Comparison of ENCODE assay signal across 8 cellular contexts in genomic region chr15:99565281-99566156, GRCh38. TPM values are rescaled to one million over a fixed set of nuclear protein-coding genes. Genes with fewer than 3 reads are reported as not detected.
A peak's percentile ranks its signal among the peaks of the same experiment; 100 is the strongest.
DNase-seq lines count a peak whose midpoint lies in the region; ATAC-seq and TF ChIP-seq lines count a peak whose summit lies in the region.

Gene MEF2A (plus strand): TSS chr15:99565984. CDS start chr15:99633120, 67,136 bp downstream.

- DNase-seq in Daoy (ENCODE audit: low read depth) = peak; percentile 93
- DNase-seq in GOT3 (lab: John Stamatoyannopoulos, UW) = peak; percentile 74
- DNase-seq in LNCaP clone FGC (ENCODE audit: low read depth) = peak; percentile 88
- DNase-seq in SHP77 (lab: John Stamatoyannopoulos, UW) = peak; percentile 64 to 90
- peak; percentile 86 for DNase-seq in activated effector memory CD4-positive, alpha-beta T cell treated with Interleukin-2 at 50 U/mL for 16 hours
- DNase-seq in fibroblast of the aortic adventitia (ENCODE audit: low read depth) = peak; percentile 96
- DNase-seq in natural killer cell treated with Interleukin-12 subunit alpha and Interleukin-12 subunit beta and Interleukin-15 and Interleukin-18, amount 100 ng/mL, for 72 hours (ENCODE audit: low spot score) = peak; percentile 95
- peak; percentile 88 for DNase-seq in stimulated activated naive CD4-positive, alpha-beta T cell treated with Interleukin-2 at 50 U/mL for 16 hours (lab: John Stamatoyannopoulos, UW)

- peak within 1 kb of the TSS; percentile 98 for H3K4me3 Mint-ChIP-seq in natural killer cell treated with Interleukin-12 subunit alpha and Interleukin-12 subunit beta and Interleukin-15 and Interleukin-18, amount 100 ng/mL, for 72 hours

- H3K4me3 ChIP-seq in LNCaP clone FGC (ENCODE audit: low read depth, low read length) = peak within 1 kb of the TSS; percentile 85
- peak within 1 kb of the TSS; percentile 96 for H3K4me3 ChIP-seq in fibroblast of the aortic adventitia (ENCODE audit: low read depth, low read length)

- H3K4me1 Mint-ChIP-seq in natural killer cell treated with Interleukin-12 subunit alpha and Interleukin-12 subunit beta and Interleukin-15 and Interleukin-18, amount 100 ng/mL, for 72 hours (ENCODE audit: low read depth in 2 of 2) = peaks cover 22 to 26% of the 10 kb centered on the region in 2 donors

- H3K36me3 Mint-ChIP-seq in natural killer cell treated with Interleukin-12 subunit alpha and Interleukin-12 subunit beta and Interleukin-15 and Interleukin-18, amount 100 ng/mL, for 72 hours = no peaks in the 10 kb centered on the region

- H3K27me3 Mint-ChIP-seq in natural killer cell treated with Interleukin-12 subunit alpha and Interleukin-12 subunit beta and Interleukin-15 and Interleukin-18, amount 100 ng/mL, for 72 hours = peaks cover 0 to 8% of the 10 kb centered on the region in 2 donors

- TF ChIP-seq CTCF in LNCaP clone FGC (IDR thresholded peaks at IDR 0.05; ENCODE audit: control insufficient read depth, extremely low read depth, insufficient read depth) = no peak
- no peak for TF ChIP-seq CTCF in fibroblast of the aortic adventitia (IDR thresholded peaks at IDR 0.05; ENCODE audit: insufficient read depth, low read length)

- no peaks in the 10 kb centered on the region for H3K9me3 Mint-ChIP-seq in natural killer cell treated with Interleukin-12 subunit alpha and Interleukin-12 subunit beta and Interleukin-15 and Interleukin-18, amount 100 ng/mL, for 72 hours

- peak within 1 kb of the TSS; percentile 86 to 93 for H3K27ac Mint-ChIP-seq in natural killer cell treated with Interleukin-12 subunit alpha and Interleukin-12 subunit beta and Interleukin-15 and Interleukin-18, amount 100 ng/mL, for 72 hours

- ATAC-seq in natural killer cell treated with Interleukin-12 subunit alpha and Interleukin-12 subunit beta and Interleukin-15 and Interleukin-18, amount 100 ng/mL, for 72 hours = peak; percentile 90 to 94

RNA-seq across cellular contexts. Expression of gene MEF2A, which starts in this region (rescaled TPM):
- 24.2 and 32.1 TPM in 2 replicates for total RNA-seq in Daoy (2014; rRNA removed; shearing (Covaris generic))
- total RNA-seq in fibroblast of the aortic adventitia (ENCODE audit: low replicate concordance) = 95.1 and 118 TPM in 2 replicates
- total RNA-seq in natural killer cell treated with Interleukin-12 subunit alpha and Interleukin-12 subunit beta and Interleukin-15 and Interleukin-18, amount 100 ng/mL, for 72 hours = 10 to 100 TPM; 27.1 to 42.2 TPM

Comparison
In these comparisons a context has a peak if more than half of its experiments do, and no peak if none do; other contexts are left out.
1. Peak in every context shown above with its lines: DNase-seq, ATAC-seq and H3K4me3 ChIP-seq.